Comparison of ENCODE assay signal across 15 cellular contexts in genomic region chr13:41231786-41232185, GRCh38. TPM values are rescaled to one million over a fixed set of nuclear protein-coding genes. Genes with fewer than 3 reads are reported as not detected.
DNase-seq lines count a peak whose midpoint lies in the region; ATAC-seq and TF ChIP-seq lines count a peak whose summit lies in the region.
"Had no signal": no experiment of that assay in that cellular context is flagged by ENCODE, and none has a peak within 500 bp of the region (broad histone marks: within the 10 kb centered on the region; RNA-seq: fewer than 3 reads in every experiment).

No MANE protein-coding gene starts in this region.

- H3K4me1 ChIP-seq in transverse colon: peaks cover 0 to 11% (median 0%) of the 10 kb centered on the region in 4 donors
- H3K4me1 ChIP-seq: sigmoid colon had no signal

- intact Hi-C loops in left ventricle myocardium superior (cut with micrococcal nuclease): no loop called here
- intact Hi-C loops in left cardiac atrium (cut with DNase I): no loop called here
- intact Hi-C loops in transverse colon (cut with DNase I; ENCODE audit: low total_unique reads): no loop called here

- H3K27ac ChIP-seq in transverse colon: peak overlapping the region in 3 of 4 donors; percentile 56 to 67 (median 59)
- H3K27ac ChIP-seq: C4-2B, sigmoid colon had no signal

- TF ChIP-seq CTCF in fibroblast of the aortic adventitia (IDR thresholded peaks at IDR 0.05; ENCODE audit: insufficient read depth, low read length) (no peak), transverse colon (IDR thresholded peaks at IDR 0.05) (no peak)

- H3K27me3 ChIP-seq in transverse colon: no peaks in the 10 kb centered on the region
- H3K27me3 ChIP-seq: sigmoid colon had no signal

- in situ Hi-C loops in transverse colon (cut with MboI; ENCODE audit: low pct_ligation_motif_present in 1 of 4, low pct_unique_long_range_greater_than_20kb in 1 of 4, low sequenced_read_pairs in 3 of 4): loop anchor here in 1 of 4 donors (25.0 kb wide), 1 partner anchor 444 kb away; the partner anchor contains the start of gene SLC25A15

- DNase-seq in left ventricle myocardium superior (peak; percentile 47), left cardiac atrium (no peak), NCI-H510A (lab: John Stamatoyannopoulos, UW) (peak; percentile 2), fibroblast of the aortic adventitia (ENCODE audit: low read depth) (peak; percentile 12), transverse colon (peak; percentile 64), SIG-M5 (lab: John Stamatoyannopoulos, UW) (no peak), T-helper 1 cell (no peak)
- DNase-seq in activated CD4-positive, alpha-beta T cell treated with anti-CD3 and anti-CD28 coated beads for 4 hours: no peak
- DNase-seq: activated T-cell treated with anti-CD3 and anti-CD28 coated beads, Interleukin-2, amount 50 U/mL, for 24 hours; kidney; NCI-H526 treated with DMSO at 0.1 percent for 48 hours; sigmoid colon; stimulated activated CD8-positive, alpha-beta memory T cell treated with anti-CD3 and anti-CD28 coated beads, Interleukin-4, amount 100 ng/mL, for 48 hours; T-helper 2 cell had no signal

- no peak for TF ChIP-seq POLR2A in transverse colon (IDR thresholded peaks at IDR 0.05)

- ATAC-seq in left ventricle myocardium superior: peak; percentile 46
- no peak for ATAC-seq in left cardiac atrium

- no peak for TF ChIP-seq EP300 in transverse colon (IDR thresholded peaks at IDR 0.05; ENCODE audit: low read depth)

- H3K36me3 ChIP-seq in transverse colon: no peaks in the 10 kb centered on the region

- no peak overlapping the region for H3K4me3 ChIP-seq in fibroblast of the aortic adventitia (ENCODE audit: low read depth, low read length)
- H3K4me3 ChIP-seq in transverse colon: no peak overlapping the region
- H3K4me3 ChIP-seq: sigmoid colon had no signal

- no peaks in the 10 kb centered on the region for H3K9me3 ChIP-seq in transverse colon
- H3K9me3 ChIP-seq: sigmoid colon had no signal

- 72 to 100% methylated on average over 1 to 3 of the region's 3 CpGs for WGBS in transverse colon (ENCODE audit: low coverage in 1 of 2), 2 donors

RNA-seq across cellular contexts. Expression of gene MTRF1, which starts 31.6 kb away (rescaled TPM):
- total RNA-seq in left ventricle myocardium superior: 14.3 TPM
- 10 to 100 TPM; 11.1 to 12.4 TPM for total RNA-seq in left cardiac atrium
- 4.3 and 11.8 TPM in 2 replicates for total RNA-seq in fibroblast of the aortic adventitia (ENCODE audit: low replicate concordance)
- total RNA-seq in transverse colon: 10 to 100 TPM in 3 of 4 donors, 1 to 10 TPM in 1; 7.2 to 19.7 (median 12.7) TPM

RNA-seq across cellular contexts. Expression of gene KBTBD7, which starts 37.4 kb away (rescaled TPM):
- 6.8 TPM for total RNA-seq in left ventricle myocardium superior
- 1 to 10 TPM; 4.8 to 6.7 TPM for total RNA-seq in left cardiac atrium
- 4.9 and 7.8 TPM in 2 replicates for total RNA-seq in fibroblast of the aortic adventitia (ENCODE audit: low replicate concordance)
- total RNA-seq in transverse colon: 1 to 10 TPM in 3 of 4 donors, under 1 TPM in 1; 0.75 to 7.6 (median 4.2) TPM

Comparison
In these comparisons a context has a peak if more than half of its experiments do, and no peak if none do; other contexts are left out.
1. DNase-seq: peak in left ventricle myocardium superior (single experiment), NCI-H510A (single experiment), fibroblast of the aortic adventitia (single experiment) and transverse colon (single experiment); none in left cardiac atrium (single experiment), SIG-M5 (single experiment), T-helper 1 cell (0 of 5) and activated CD4-positive, alpha-beta T cell treated with anti-CD3 and anti-CD28 coated beads for 4 hours (0 of 2).